Comparison of ENCODE assay signal across 8 cellular contexts in genomic region chr14:51094901-51095853, GRCh38. TPM values are rescaled to one million over a fixed set of nuclear protein-coding genes. Genes with fewer than 3 reads are reported as not detected.
DNase-seq lines count a peak whose midpoint lies in the region; ATAC-seq lines count a peak whose summit lies in the region.

Gene TRIM9 (minus strand): TSS chr14:51095105. CDS start chr14:51094939, 166 bp downstream.

- peaks cover 19% of the 10 kb centered on the region for H3K4me1 Mint-ChIP-seq in activated CD4-positive, alpha-beta T cell treated with anti-CD3 and anti-CD28 coated beads, Interleukin-2, amount 10 ng/mL, durations not matched to agents 7 days and 5 days

- peak; percentile 98 for ATAC-seq in GM19351 (IDR thresholded peaks at IDR 0.05; ENCODE audit: unreplicated experiment)
- peak; percentile 97 for ATAC-seq in HG03469 (IDR thresholded peaks at IDR 0.05; ENCODE audit: unreplicated experiment)
- peak; percentile 96 for ATAC-seq in left colon

- H3K4me3 Mint-ChIP-seq in activated CD4-positive, alpha-beta T cell treated with anti-CD3 and anti-CD28 coated beads, Interleukin-2, amount 10 ng/mL, durations not matched to agents 7 days and 5 days: peak within 1 kb of the TSS; percentile 82

- peaks cover 62% of the 10 kb centered on the region for H3K27me3 Mint-ChIP-seq in activated CD4-positive, alpha-beta T cell treated with anti-CD3 and anti-CD28 coated beads, Interleukin-2, amount 10 ng/mL, durations not matched to agents 7 days and 5 days

- POLR2A ChIA-PET in activated CD4-positive, alpha-beta T cell treated with anti-CD3 and anti-CD28 coated beads, Interleukin-2, amount 10 ng/mL, durations not matched to agents 7 days and 5 days (lab: Charles Lee): no interaction called here

- H3K9me3 Mint-ChIP-seq in activated CD4-positive, alpha-beta T cell treated with anti-CD3 and anti-CD28 coated beads, Interleukin-2, amount 10 ng/mL, durations not matched to agents 7 days and 5 days: no peaks in the 10 kb centered on the region

- intact Hi-C loops in left colon (cut with DNase I, micrococcal nuclease): no loop called here

- CTCF ChIA-PET in activated CD4-positive, alpha-beta T cell treated with anti-CD3 and anti-CD28 coated beads, Interleukin-2, amount 10 ng/mL, durations not matched to agents 7 days and 5 days (lab: Charles Lee): interaction anchor here (1.6 to 2.9 kb wide), 2 partner anchors 11 to 685 kb away, joined by 3 to 9 read pairs; no protein-coding TSS in a partner anchor

- no peaks in the 10 kb centered on the region for H3K36me3 Mint-ChIP-seq in activated CD4-positive, alpha-beta T cell treated with anti-CD3 and anti-CD28 coated beads, Interleukin-2, amount 10 ng/mL, durations not matched to agents 7 days and 5 days (ENCODE audit: low read depth)

- DNase-seq in AML-193 (lab: John Stamatoyannopoulos, UW): peak; percentile 81 to 82
- peak; percentile 98 for DNase-seq in NCI-H524 treated with DMSO at 0.1 percent for 48 hours (lab: John Stamatoyannopoulos, UW)
- DNase-seq in activated CD4-positive, alpha-beta T cell treated with anti-CD3 and anti-CD28 coated beads, Interleukin-2, amount 10 ng/mL, durations not matched to agents 7 days and 5 days: peak; percentile 94
- peak; percentile 25 for DNase-seq in dedifferentiated amniotic fluid mesenchymal stem cell (ENCODE audit: extremely low spot score)
- DNase-seq in left colon: peak; percentile 95 to 97
- DNase-seq in stimulated activated CD4-positive, alpha-beta T cell treated with anti-CD3 and anti-CD28 coated beads, Interleukin-1b, Interleukin-23, amount 100 ng/mL, for 24 hours (ENCODE audit: low read depth in 4 of 4, low spot score in 1 of 4): peak; percentile 66 to 88 (median 86)

- peak within 1 kb of the TSS; percentile 25 for H3K27ac Mint-ChIP-seq in activated CD4-positive, alpha-beta T cell treated with anti-CD3 and anti-CD28 coated beads, Interleukin-2, amount 10 ng/mL, durations not matched to agents 7 days and 5 days

RNA-seq across cellular contexts. Expression of gene TRIM9, which starts in this region (rescaled TPM):
- total RNA-seq in activated CD4-positive, alpha-beta T cell treated with anti-CD3 and anti-CD28 coated beads, Interleukin-2, amount 10 ng/mL, durations not matched to agents 7 days and 5 days: under 1 TPM; 0.30 to 0.44 TPM
- 1 to 10 TPM; 3.8 to 6.2 TPM for total RNA-seq in left colon

Comparison
In these comparisons a context has a peak if more than half of its experiments do, and no peak if none do; other contexts are left out.
1. Peak in every context shown above with its lines: DNase-seq and ATAC-seq.
2. Peak in DNase-seq in activated CD4-positive, alpha-beta T cell treated with anti-CD3 and anti-CD28 coated beads, Interleukin-2, amount 10 ng/mL, durations not matched to agents 7 days and 5 days; RNA of the gene not detected or under 1 TPM.
3. DNase-seq: peak in every context shown above with its lines; median percentile 98 in NCI-H524 treated with DMSO at 0.1 percent for 48 hours; 96 in left colon; 94 in activated CD4-positive, alpha-beta T cell treated with anti-CD3 and anti-CD28 coated beads, Interleukin-2, amount 10 ng/mL, durations not matched to agents 7 days and 5 days; 86 in stimulated activated CD4-positive, alpha-beta T cell treated with anti-CD3 and anti-CD28 coated beads, Interleukin-1b, Interleukin-23, amount 100 ng/mL, for 24 hours; 82 in AML-193; 25 in dedifferentiated amniotic fluid mesenchymal stem cell.